Comparison of ENCODE assay signal across 1 cellular context in genomic region chr5:154811653-154812465, GRCh38.
A peak's percentile ranks its signal among the peaks of the same experiment; 100 is the strongest.
TF ChIP-seq lines count a peak whose summit lies in the region.

No MANE protein-coding gene starts in this region.

TF ChIP-seq in GM12878, 131 proteins besides CTCF, POLR2A, EP300 and RAD21 (continued from another document):
- TF ChIP-seq ZNF592 (IDR thresholded peaks at IDR 0.05) (0 out of 2 replicates have a peak, but pooled peaks have one; percentile 40), ATF2 (IDR thresholded peaks at IDR 0.05; ENCODE audit: low read length) (no peak), HDAC2 (IDR thresholded peaks at IDR 0.05) (no peak)
